Comparison of ENCODE assay signal across 10 cellular contexts in genomic region chr17:13931111-13931526, GRCh38.
DNase-seq lines count a peak whose midpoint lies in the region; ATAC-seq, FAIRE-seq and TF ChIP-seq lines count a peak whose summit lies in the region.
"Had no signal": no experiment of that assay in that cellular context is flagged by ENCODE, and none has a peak within 500 bp of the region (broad histone marks: within the 10 kb centered on the region; RNA-seq: fewer than 3 reads in every experiment).

No MANE protein-coding gene starts in this region.

- no peak overlapping the region for H3K4me3 ChIP-seq in skeletal muscle cell (ENCODE audit: low read depth, low read length)

- no peak for FAIRE-seq in GM12892 (lab: Jason Lieb, UNC)

- no peak for TF ChIP-seq POLR2A in GM12892 (IDR thresholded peaks at IDR 0.05; ENCODE audit: low read depth, low read length)

- intact Hi-C loops in Right ventricle myocardium superior (cut with DNase I) = no loop called here

- DNase-seq in SKM-1 treated with dmso at 0.1 percent for 144 hours (lab: John Stamatoyannopoulos, UW; ENCODE audit: unreplicated experiment) (peak; percentile 95), Right ventricle myocardium superior (no peak), skeletal muscle cell (ENCODE audit: low read depth) (peak; percentile 88), GM12892 (ENCODE audit: insufficient read length) (no peak), COLO668 (lab: John Stamatoyannopoulos, UW; ENCODE audit: unreplicated experiment) (no peak), NCI-H524 treated with DMSO at 0.1 percent for 48 hours (lab: John Stamatoyannopoulos, UW) (no peak)
- no peak for DNase-seq in effector CD4-positive, alpha-beta T cell
- DNase-seq: activated CD4-positive, alpha-beta T cell treated with anti-CD3 and anti-CD28 coated beads, Interleukin-2, amount 10 ng/mL, durations not matched to agents 7 days and 5 days; NCI-H2227 treated with DMSO at 0.1 percent for 48 hours had no signal

- ATAC-seq in GM19372 (IDR thresholded peaks at IDR 0.05; ENCODE audit: low read depth, unreplicated experiment) = peak; percentile 65
- peak; percentile 91 for ATAC-seq in Right ventricle myocardium superior (ENCODE audit: poor library complexity)

Comparison
In these comparisons a context has a peak if more than half of its experiments do, and no peak if none do; other contexts are left out.
1. DNase-seq: peak in SKM-1 treated with dmso at 0.1 percent for 144 hours (single experiment) and skeletal muscle cell (single experiment); none in Right ventricle myocardium superior (single experiment), GM12892 (single experiment), effector CD4-positive, alpha-beta T cell (single experiment), COLO668 (single experiment) and NCI-H524 treated with DMSO at 0.1 percent for 48 hours (single experiment).